ENCODE assay signal across 1 cellular context in genomic region chr16:22206013-22206846, GRCh38.
TF ChIP-seq lines count a peak whose summit lies in the region.

Gene EEF2K (plus strand): TSS chr16:22206278. CDS start chr16:22225730, 19,452 bp downstream.

TF ChIP-seq in HepG2, 621 proteins besides CTCF, POLR2A, EP300 and RAD21 (continued from another document and continues in another):
- TF ChIP-seq ZNF513 (CRISPR knock-in tag; conservative IDR thresholded peaks at IDR 0.05): 0 out of 2 replicates have a peak, but pooled peaks have one; percentile 78
- no peak for TF ChIP-seq NONO (IDR thresholded peaks at IDR 0.05)
- TF ChIP-seq NONO (CRISPR knock-in tag; conservative IDR thresholded peaks at IDR 0.05): peak; percentile 89
- peak; percentile 28; the same call in 1 of the 2 replicates for TF ChIP-seq PITX1 (CRISPR knock-in tag; IDR thresholded peaks at IDR 0.05)
- TF ChIP-seq GPBP1L1 (CRISPR knock-in tag; IDR thresholded peaks at IDR 0.05): no peak
- TF ChIP-seq HCFC1 (IDR thresholded peaks at IDR 0.05; ENCODE audit: low read depth, low read length): no peak
- TF ChIP-seq ZNF556 (CRISPR knock-in tag; IDR thresholded peaks at IDR 0.05; ENCODE audit: borderline replicate concordance): peak; percentile 81; the same call in 1 of the 2 replicates
- peak; percentile 91 for TF ChIP-seq ZNF772 (CRISPR knock-in tag; IDR thresholded peaks at IDR 0.05)
- no peak for TF ChIP-seq PBX2 (CRISPR knock-in tag; IDR thresholded peaks at IDR 0.05)
- peak; percentile 98 for TF ChIP-seq PHF21A (CRISPR knock-in tag; IDR thresholded peaks at IDR 0.05)
- 0 out of 2 replicates have a peak, but pooled peaks have one; percentile 59 for TF ChIP-seq ZBTB37 (CRISPR knock-in tag; IDR thresholded peaks at IDR 0.05)
- TF ChIP-seq ZNF275 (CRISPR knock-in tag; IDR thresholded peaks at IDR 0.05; ENCODE audit: borderline replicate concordance): peak; percentile 87
- peak; percentile 98 for TF ChIP-seq ZMYM3 (CRISPR knock-in tag; IDR thresholded peaks at IDR 0.05)
- TF ChIP-seq STAG1 (CRISPR knock-in tag; IDR thresholded peaks at IDR 0.05): peak; percentile 74
- no peak; the same call in 1 of the 2 replicates for TF ChIP-seq MTF1 (CRISPR knock-in tag; IDR thresholded peaks at IDR 0.05)
- TF ChIP-seq ZNF557 (CRISPR knock-in tag; IDR thresholded peaks at IDR 0.05): peak; percentile 70; the same call in 1 of the 2 replicates
- TF ChIP-seq MED8 (CRISPR knock-in tag; IDR thresholded peaks at IDR 0.05; ENCODE audit: insufficient replicate concordance): no peak
- peak; percentile 68; the same call in 1 of the 2 replicates for TF ChIP-seq ZNF337 (CRISPR knock-in tag; IDR thresholded peaks at IDR 0.05; ENCODE audit: borderline replicate concordance, low read depth)
- no peak for TF ChIP-seq CC2D1A (CRISPR knock-in tag; IDR thresholded peaks at IDR 0.05)
- TF ChIP-seq SIN3A (IDR thresholded peaks at IDR 0.05; ENCODE audit: borderline replicate concordance, low read depth, low read length): peak; percentile 77; the same call in 1 of the 2 replicates
- peak; percentile 97; the same call in 1 of the 2 replicates for TF ChIP-seq IRX3 (CRISPR knock-in tag; IDR thresholded peaks at IDR 0.05; ENCODE audit: borderline replicate concordance, low read depth)
- peak; percentile 97 for TF ChIP-seq MAX (IDR thresholded peaks at IDR 0.05)
- peak; percentile 92; the same call in 1 of the 2 replicates for TF ChIP-seq CREB3 (CRISPR knock-in tag; IDR thresholded peaks at IDR 0.05)
- no peak for TF ChIP-seq SMARCC2 (IDR thresholded peaks at IDR 0.05)
- TF ChIP-seq ZNF749 (CRISPR knock-in tag; IDR thresholded peaks at IDR 0.05; ENCODE audit: borderline replicate concordance): peak; percentile 41
- 0 out of 2 replicates have a peak, but pooled peaks have one; percentile 23 for TF ChIP-seq ZNF703 (CRISPR knock-in tag; IDR thresholded peaks at IDR 0.05; ENCODE audit: borderline replicate concordance)
- TF ChIP-seq AKAP8 (CRISPR knock-in tag; IDR thresholded peaks at IDR 0.05): peak; percentile 91
- no peak; the same call in 1 of the 2 replicates for TF ChIP-seq RNF219 (CRISPR knock-in tag; IDR thresholded peaks at IDR 0.05)
- TF ChIP-seq ZHX1 (CRISPR knock-in tag; IDR thresholded peaks at IDR 0.05; ENCODE audit: low read depth): 0 out of 2 replicates have a peak, but pooled peaks have one; percentile 51
- TF ChIP-seq ZSCAN30 (CRISPR knock-in tag; IDR thresholded peaks at IDR 0.05): no peak; the same call in none of the 2 replicates
- peak; percentile 64 for TF ChIP-seq USF2 (IDR thresholded peaks at IDR 0.05; ENCODE audit: low read depth, low read length)
- TF ChIP-seq USF2 (CRISPR knock-in tag; IDR thresholded peaks at IDR 0.05; ENCODE audit: borderline replicate concordance): peak; percentile 67
- peak; percentile 83 for TF ChIP-seq PPARG (CRISPR knock-in tag; conservative IDR thresholded peaks at IDR 0.05)
- TF ChIP-seq REL (CRISPR knock-in tag; conservative IDR thresholded peaks at IDR 0.05): peak; percentile 83; the same call in 1 of the 2 replicates
- TF ChIP-seq ZNF441 (CRISPR knock-in tag; IDR thresholded peaks at IDR 0.05; ENCODE audit: borderline replicate concordance): peak; percentile 89
- peak; percentile 92 for TF ChIP-seq GABPB1 (CRISPR knock-in tag; IDR thresholded peaks at IDR 0.05)
- TF ChIP-seq ATF7 (IDR thresholded peaks at IDR 0.05): no peak
- TF ChIP-seq ATF7 (CRISPR knock-in tag; IDR thresholded peaks at IDR 0.05): peak; percentile 66; the same call in 1 of the 2 replicates
- TF ChIP-seq ZBTB4 (CRISPR knock-in tag; IDR thresholded peaks at IDR 0.05; ENCODE audit: borderline replicate concordance): peak; percentile 89; the same call in 1 of the 2 replicates
- TF ChIP-seq JUN (CRISPR knock-in tag; IDR thresholded peaks at IDR 0.05): 0 out of 2 replicates have a peak, but pooled peaks have one; percentile 32
- TF ChIP-seq ATM (IDR thresholded peaks at IDR 0.05; ENCODE audit: borderline replicate concordance): no peak
- TF ChIP-seq ZFP82 (CRISPR knock-in tag; IDR thresholded peaks at IDR 0.05; ENCODE audit: borderline replicate concordance): peak; percentile 90; the same call in 1 of the 2 replicates
- peak; percentile 71 for TF ChIP-seq ZNF350 (CRISPR knock-in tag; IDR thresholded peaks at IDR 0.05; ENCODE audit: borderline replicate concordance, low read depth)
- TF ChIP-seq ZC3H4 (CRISPR knock-in tag; IDR thresholded peaks at IDR 0.05; ENCODE audit: borderline replicate concordance): no peak; the same call in 1 of the 2 replicates
